ENCODE assay signal across 8 cellular contexts in genomic region chr9:93682155-93682968, GRCh38.
DNase-seq lines count a peak whose midpoint lies in the region; ATAC-seq and TF ChIP-seq lines count a peak whose summit lies in the region.

No MANE protein-coding gene starts in this region.

- H3K4me3 ChIP-seq in GM12875 (ENCODE audit: low read depth, low read length) = no peak overlapping the region

- POLR2A ChIA-PET in WTC11 (lab: Charles Lee) = no interaction called here

- peak; percentile 76 for ATAC-seq in WTC11
- no peak for ATAC-seq in HG03439 (IDR thresholded peaks at IDR 0.05; ENCODE audit: unreplicated experiment)

- H3K4me3 Mint-ChIP-seq in WTC11 = no peak overlapping the region

- H3K27me3 Mint-ChIP-seq in WTC11 (ENCODE audit: low read depth) = no peaks in the 10 kb centered on the region

- 0 out of 2 replicates have a peak overlapping the region, but pooled peaks have one; percentile 21 for H3K27ac Mint-ChIP-seq in WTC11

- CTCF ChIA-PET in WTC11 (lab: Charles Lee) = interaction anchor here (0.6 to 5.0 kb wide), 28 partner anchors 10 to 531 kb away, joined by 3 to 52 read pairs (median 5); no protein-coding TSS in a partner anchor

- H3K4me1 Mint-ChIP-seq in WTC11 = peaks cover 3% of the 10 kb centered on the region

- DNase-seq in 8988T (peak; percentile 67), NCI-H128 (lab: John Stamatoyannopoulos, UW; ENCODE audit: unreplicated experiment) (peak; percentile 36), WTC11 (ENCODE audit: low spot score) (peak; percentile 94), cerebellar cortex (ENCODE audit: low spot score) (peak; percentile 44), left kidney (ENCODE audit: low read depth, low spot score) (peak; percentile 79)
- peak; percentile 42 to 69 for DNase-seq in stimulated activated CD4-positive, alpha-beta T cell treated with anti-CD3 and anti-CD28 coated beads, Interleukin-4, amount 100 ng/mL, for 48 hours (ENCODE audit: low read depth in 2 of 2)

- TF ChIP-seq CTCF in GM12875 (IDR thresholded peaks at IDR 0.05; ENCODE audit: borderline replicate concordance, insufficient read depth, low read depth, low read length) = peak; percentile 70
- TF ChIP-seq CTCF in WTC11 (IDR thresholded peaks at IDR 0.05) = peak; percentile 89

- H3K9me3 Mint-ChIP-seq in WTC11 = peaks cover 4% of the 10 kb centered on the region

- H3K36me3 Mint-ChIP-seq in WTC11 = peaks cover 2% of the 10 kb centered on the region; the same call in 1 of the 2 replicates

TF ChIP-seq in WTC11, 78 proteins besides CTCF, POLR2A, EP300 and RAD21:
- TF ChIP-seq MYBL2 (CRISPR knock-in tag; IDR thresholded peaks at IDR 0.05) = no peak
- peak; percentile 51; the same call in 1 of the 2 replicates for TF ChIP-seq ZNF121 (CRISPR knock-in tag; IDR thresholded peaks at IDR 0.05)

Comparison
In these comparisons a context has a peak if more than half of its experiments do, and no peak if none do; other contexts are left out.
1. DNase-seq: peak in every context shown above with its lines; median percentile 94 in WTC11; 79 in left kidney; 67 in 8988T; 56 in stimulated activated CD4-positive, alpha-beta T cell treated with anti-CD3 and anti-CD28 coated beads, Interleukin-4, amount 100 ng/mL, for 48 hours; 44 in cerebellar cortex; 36 in NCI-H128.